ENCODE assay signal across 19 cellular contexts in genomic region chr2:203175371-203175770, GRCh38.
DNase-seq lines count a peak whose midpoint lies in the region; ATAC-seq and TF ChIP-seq lines count a peak whose summit lies in the region.
"Had no signal": no experiment of that assay in that cellular context is flagged by ENCODE, and none has a peak within 500 bp of the region (broad histone marks: within the 10 kb centered on the region; RNA-seq: fewer than 3 reads in every experiment).

No MANE protein-coding gene starts in this region.

- peaks cover 12% of the 10 kb centered on the region for H3K4me1 ChIP-seq in ACC112 (ENCODE audit: control insufficient read depth, insufficient read depth, low read length, unreplicated experiment)
- H3K4me1 ChIP-seq: BLaER1 treated with 17β-estradiol and CSF1 and Interleukin-3, amounts not matched to agents 10 nM and 100 nM had no signal

- H3K4me3 ChIP-seq in ACC112 (ENCODE audit: low read depth, low read length) (no peak overlapping the region), choroid plexus epithelial cell (ENCODE audit: low read depth, low read length) (no peak overlapping the region)
- H3K4me3 ChIP-seq: BLaER1 treated with 17β-estradiol and CSF1 and Interleukin-3, amounts not matched to agents 10 nM and 100 nM had no signal

- no peak overlapping the region for H2AFZ ChIP-seq in ACC112 (ENCODE audit: low read length, unreplicated experiment)

- no peaks in the 10 kb centered on the region for H3K27me3 ChIP-seq in ACC112 (ENCODE audit: insufficient read depth, low read length)
- H3K27me3 ChIP-seq: BLaER1 treated with 17β-estradiol and CSF1 and Interleukin-3, amounts not matched to agents 10 nM and 100 nM had no signal

- H3K27me3 Mint-ChIP-seq in nephron progenitor cell (ENCODE audit: low read depth, poor library complexity), result no peaks in the 10 kb centered on the region

- H3K4me1 Mint-ChIP-seq in nephron progenitor cell, result no peaks in the 10 kb centered on the region

- H3K36me3 Mint-ChIP-seq in nephron progenitor cell (ENCODE audit: low read depth), result peaks cover 19% of the 10 kb centered on the region

- DNase-seq in choroid plexus epithelial cell (ENCODE audit: low read depth) (peak; percentile 11), putamen (ENCODE audit: low spot score) (peak; percentile 72), nephron progenitor cell (no peak), EL (no peak)
- DNase-seq in central memory CD4-positive, alpha-beta T cell, result no peak
- DNase-seq: Calu3; CD8-positive, alpha-beta T cell; HFFc6; KG1; NCI-H1417; NCI-H187; NCI-H2107; NCI-H510A; NCI-H774; Right ventricle myocardium superior had no signal

- H3K79me2 ChIP-seq in ACC112 (ENCODE audit: control insufficient read depth, insufficient read depth, low read length, unreplicated experiment), result no peaks in the 10 kb centered on the region

- no peak overlapping the region for H3K27ac Mint-ChIP-seq in nephron progenitor cell
- H3K27ac Mint-ChIP-seq: CD8-positive, alpha-beta T cell; HFFc6 had no signal

- no peaks in the 10 kb centered on the region for H3K9me3 Mint-ChIP-seq in nephron progenitor cell
- H3K9me3 Mint-ChIP-seq: CD8-positive, alpha-beta T cell; HFFc6 had no signal

- peaks cover 12% of the 10 kb centered on the region; the same call in 1 of the 2 replicates for H3K36me3 ChIP-seq in ACC112 (ENCODE audit: insufficient read depth, low read length)

- peak; percentile 86 for ATAC-seq in SK-N-SH treated with all-trans-retinoic acid at 6 μM for 48 hours
- ATAC-seq: CD8-positive, alpha-beta T cell; HepG2 had no signal

- H3K27ac ChIP-seq in ACC112 (ENCODE audit: low read depth, low read length), result 0 out of 2 replicates have a peak overlapping the region, but pooled peaks have one; percentile 5
- H3K27ac ChIP-seq: BLaER1 treated with 17β-estradiol and CSF1 and Interleukin-3, amounts not matched to agents 10 nM and 100 nM had no signal

- H3K4me3 Mint-ChIP-seq in nephron progenitor cell, result no peak overlapping the region
- H3K4me3 Mint-ChIP-seq: CD8-positive, alpha-beta T cell; HFFc6 had no signal

- TF ChIP-seq CTCF in choroid plexus epithelial cell (conservative IDR thresholded peaks at IDR 0.05; ENCODE audit: low read depth, low read length), result no peak
- TF ChIP-seq CTCF in nephron progenitor cell (IDR thresholded peaks at IDR 0.05), result no peak

TF ChIP-seq in SK-N-SH treated with all-trans-retinoic acid at 6 μM for 48 hours, 23 proteins besides CTCF, POLR2A, EP300 and RAD21:
- no peak for TF ChIP-seq ZC3H10 (CRISPR knock-in tag; IDR thresholded peaks at IDR 0.05)
- TF ChIP-seq ZNF70 (CRISPR knock-in tag; IDR thresholded peaks at IDR 0.05), result no peak
- no peak for TF ChIP-seq CSDC2 (CRISPR knock-in tag; IDR thresholded peaks at IDR 0.05)
- no peak for TF ChIP-seq CREB5 (CRISPR knock-in tag; IDR thresholded peaks at IDR 0.05; ENCODE audit: low read depth)
- no peak for TF ChIP-seq ZNF565 (CRISPR knock-in tag; conservative IDR thresholded peaks at IDR 0.05; ENCODE audit: low read depth)
- no peak for TF ChIP-seq RARB (CRISPR knock-in tag; IDR thresholded peaks at IDR 0.05)
- TF ChIP-seq ISL1 (CRISPR knock-in tag; IDR thresholded peaks at IDR 0.05), result no peak
- no peak for TF ChIP-seq BACH2 (CRISPR knock-in tag; IDR thresholded peaks at IDR 0.05; ENCODE audit: borderline replicate concordance)
- no peak for TF ChIP-seq CSRNP3 (CRISPR knock-in tag; IDR thresholded peaks at IDR 0.05)
- TF ChIP-seq ZFP30 (CRISPR knock-in tag; IDR thresholded peaks at IDR 0.05), result no peak
- no peak for TF ChIP-seq POU6F1 (CRISPR knock-in tag; IDR thresholded peaks at IDR 0.05; ENCODE audit: borderline replicate concordance, low read depth)
- TF ChIP-seq ZNF8 (CRISPR knock-in tag; IDR thresholded peaks at IDR 0.05), result no peak
- TF ChIP-seq ZFP3 (CRISPR knock-in tag; IDR thresholded peaks at IDR 0.05), result no peak
- no peak for TF ChIP-seq SNAI2 (CRISPR knock-in tag; IDR thresholded peaks at IDR 0.05)

Comparison
In these comparisons a context has a peak if more than half of its experiments do, and no peak if none do; other contexts are left out.
1. DNase-seq: peak in choroid plexus epithelial cell (single experiment) and putamen (single experiment); none in nephron progenitor cell (single experiment), EL (single experiment) and central memory CD4-positive, alpha-beta T cell (single experiment).